Comparison of ENCODE assay signal across 2 cellular contexts in genomic region chr10:6579904-6580278, GRCh38.
TF ChIP-seq lines count a peak whose summit lies in the region.

PRKCQ (minus strand) TSS chr10:6580276; CDS start chr10:6515135, 65,141 bp downstream.

TF ChIP-seq in IMR-90, 13 proteins besides CTCF, POLR2A, EP300 and RAD21:
- TF ChIP-seq BHLHE40 (IDR thresholded peaks at IDR 0.05; ENCODE audit: low read depth, low read length) (no peak), MAZ (IDR thresholded peaks at IDR 0.05; ENCODE audit: borderline replicate concordance, low read depth, low read length) (no peak), MXI1 (IDR thresholded peaks at IDR 0.05; ENCODE audit: borderline replicate concordance, low read depth, low read length) (no peak), NFE2L2 (IDR thresholded peaks at IDR 0.05; ENCODE audit: low read depth, low read length) (no peak), RCOR1 (IDR thresholded peaks at IDR 0.05; ENCODE audit: insufficient replicate concordance, low read length) (no peak), CHD1 (IDR thresholded peaks at IDR 0.05; ENCODE audit: low read depth, low read length) (no peak), FOS (IDR thresholded peaks at IDR 0.05; ENCODE audit: low read depth, low read length) (no peak)
- TF ChIP-seq, protein P1, sequence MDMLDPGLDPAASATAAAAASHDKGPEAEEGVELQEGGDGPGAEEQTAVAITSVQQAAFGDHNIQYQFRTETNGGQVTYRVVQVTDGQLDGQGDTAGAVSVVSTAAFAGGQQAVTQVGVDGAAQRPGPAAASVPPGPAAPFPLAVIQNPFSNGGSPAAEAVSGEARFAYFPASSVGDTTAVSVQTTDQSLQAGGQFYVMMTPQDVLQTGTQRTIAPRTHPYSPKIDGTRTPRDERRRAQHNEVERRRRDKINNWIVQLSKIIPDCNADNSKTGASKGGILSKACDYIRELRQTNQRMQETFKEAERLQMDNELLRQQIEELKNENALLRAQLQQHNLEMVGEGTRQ (IDR thresholded peaks at IDR 0.05; ENCODE audit: low read depth, low read length): no peak

TF ChIP-seq in HepG2, 621 proteins besides CTCF, POLR2A, EP300 and RAD21:
- TF ChIP-seq ZEB1 (IDR thresholded peaks at IDR 0.05; ENCODE audit: insufficient replicate concordance, low read depth) (no peak), ZFYVE20 (CRISPR knock-in tag; IDR thresholded peaks at IDR 0.05; ENCODE audit: borderline replicate concordance, low read depth) (no peak), HDAC1 (CRISPR knock-in tag; IDR thresholded peaks at IDR 0.05) (0 out of 2 replicates have a peak, but pooled peaks have one; percentile 11), ZFP82 (CRISPR knock-in tag; IDR thresholded peaks at IDR 0.05; ENCODE audit: borderline replicate concordance) (peak; percentile 22; the same call in 1 of the 2 replicates), ZNF3 (CRISPR knock-in tag; IDR thresholded peaks at IDR 0.05) (no peak), ZSCAN25 (CRISPR knock-in tag; IDR thresholded peaks at IDR 0.05) (peak; percentile 86), ZNF777 (CRISPR knock-in tag; IDR thresholded peaks at IDR 0.05) (no peak), ZFP37 (CRISPR knock-in tag; IDR thresholded peaks at IDR 0.05; ENCODE audit: borderline replicate concordance) (no peak), IRX3 (CRISPR knock-in tag; IDR thresholded peaks at IDR 0.05; ENCODE audit: borderline replicate concordance, low read depth) (no peak), MTF2 (CRISPR knock-in tag; IDR thresholded peaks at IDR 0.05; ENCODE audit: borderline replicate concordance) (peak; percentile 12; the same call in 1 of the 2 replicates), ZFY (CRISPR knock-in tag; IDR thresholded peaks at IDR 0.05) (no peak), NR3C1 (CRISPR knock-in tag; IDR thresholded peaks at IDR 0.05) (no peak), ZNF546 (CRISPR knock-in tag; conservative IDR thresholded peaks at IDR 0.05) (0 out of 2 replicates have a peak, but pooled peaks have one; percentile 19), ZNF800 (CRISPR knock-in tag; IDR thresholded peaks at IDR 0.05) (peak; percentile 16), ATF7-NPFF (CRISPR knock-in tag; IDR thresholded peaks at IDR 0.05; ENCODE audit: low read depth) (peak; percentile 21; the same call in 1 of the 2 replicates), ARID2 (CRISPR knock-in tag; IDR thresholded peaks at IDR 0.05; ENCODE audit: borderline replicate concordance) (no peak), ZNF703 (CRISPR knock-in tag; IDR thresholded peaks at IDR 0.05; ENCODE audit: borderline replicate concordance) (no peak), FLYWCH1 (CRISPR knock-in tag; IDR thresholded peaks at IDR 0.05) (no peak), SMC3 (IDR thresholded peaks at IDR 0.05; ENCODE audit: low read length) (no peak), HNRNPLL (IDR thresholded peaks at IDR 0.05; ENCODE audit: low read depth, low read length, poor library complexity, severe bottlenecking) (peak; percentile 80), AHR (CRISPR knock-in tag; IDR thresholded peaks at IDR 0.05) (no peak), ZNF543 (CRISPR knock-in tag; IDR thresholded peaks at IDR 0.05) (no peak; the same call in 1 of the 2 replicates)
- TF ChIP-seq, protein P2, sequence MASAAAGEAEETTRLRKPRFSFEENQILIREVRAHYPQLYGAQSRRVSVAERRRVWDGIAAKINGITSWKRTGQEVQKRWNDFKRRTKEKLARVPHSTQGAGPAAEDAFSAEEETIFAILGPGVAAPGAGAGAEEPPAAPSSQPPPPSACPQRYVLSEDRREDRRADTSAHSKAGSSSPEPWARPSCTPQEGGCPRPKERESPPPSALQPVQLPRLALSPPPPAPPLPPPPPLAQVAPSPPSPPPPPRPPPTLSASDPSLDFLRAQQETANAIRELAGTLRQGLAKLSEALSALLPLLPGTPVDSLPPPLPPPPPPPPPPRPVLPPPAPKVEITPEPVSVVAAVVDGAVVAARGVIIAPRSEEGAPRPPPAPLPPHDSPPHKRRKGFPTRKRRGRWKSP (CRISPR knock-in tag; IDR thresholded peaks at IDR 0.05): peak; percentile 89
- TF ChIP-seq, protein P3, sequence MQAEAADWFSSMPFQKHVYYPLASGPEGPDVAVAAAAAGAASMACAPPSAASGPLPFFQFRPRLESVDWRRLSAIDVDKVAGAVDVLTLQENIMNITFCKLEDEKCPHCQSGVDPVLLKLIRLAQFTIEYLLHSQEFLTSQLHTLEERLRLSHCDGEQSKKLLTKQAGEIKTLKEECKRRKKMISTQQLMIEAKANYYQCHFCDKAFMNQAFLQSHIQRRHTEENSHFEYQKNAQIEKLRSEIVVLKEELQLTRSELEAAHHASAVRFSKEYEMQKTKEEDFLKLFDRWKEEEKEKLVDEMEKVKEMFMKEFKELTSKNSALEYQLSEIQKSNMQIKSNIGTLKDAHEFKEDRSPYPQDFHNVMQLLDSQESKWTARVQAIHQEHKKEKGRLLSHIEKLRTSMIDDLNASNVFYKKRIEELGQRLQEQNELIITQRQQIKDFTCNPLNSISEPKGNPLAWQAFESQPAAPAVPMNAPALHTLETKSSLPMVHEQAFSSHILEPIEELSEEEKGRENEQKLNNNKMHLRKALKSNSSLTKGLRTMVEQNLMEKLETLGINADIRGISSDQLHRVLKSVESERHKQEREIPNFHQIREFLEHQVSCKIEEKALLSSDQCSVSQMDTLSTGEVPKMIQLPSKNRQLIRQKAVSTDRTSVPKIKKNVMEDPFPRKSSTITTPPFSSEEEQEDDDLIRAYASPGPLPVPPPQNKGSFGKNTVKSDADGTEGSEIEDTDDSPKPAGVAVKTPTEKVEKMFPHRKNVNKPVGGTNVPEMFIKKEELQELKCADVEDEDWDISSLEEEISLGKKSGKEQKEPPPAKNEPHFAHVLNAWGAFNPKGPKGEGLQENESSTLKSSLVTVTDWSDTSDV (CRISPR knock-in tag; IDR thresholded peaks at IDR 0.05): no peak
- TF ChIP-seq, protein P4, sequence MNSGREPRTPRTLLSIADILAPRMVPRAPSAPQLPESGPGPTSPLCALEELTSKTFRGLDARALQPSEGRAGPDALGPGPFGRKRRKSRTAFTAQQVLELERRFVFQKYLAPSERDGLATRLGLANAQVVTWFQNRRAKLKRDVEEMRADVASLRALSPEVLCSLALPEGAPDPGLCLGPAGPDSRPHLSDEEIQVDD (CRISPR knock-in tag; IDR thresholded peaks at IDR 0.05; ENCODE audit: borderline replicate concordance): no peak
- TF ChIP-seq, protein P5, sequence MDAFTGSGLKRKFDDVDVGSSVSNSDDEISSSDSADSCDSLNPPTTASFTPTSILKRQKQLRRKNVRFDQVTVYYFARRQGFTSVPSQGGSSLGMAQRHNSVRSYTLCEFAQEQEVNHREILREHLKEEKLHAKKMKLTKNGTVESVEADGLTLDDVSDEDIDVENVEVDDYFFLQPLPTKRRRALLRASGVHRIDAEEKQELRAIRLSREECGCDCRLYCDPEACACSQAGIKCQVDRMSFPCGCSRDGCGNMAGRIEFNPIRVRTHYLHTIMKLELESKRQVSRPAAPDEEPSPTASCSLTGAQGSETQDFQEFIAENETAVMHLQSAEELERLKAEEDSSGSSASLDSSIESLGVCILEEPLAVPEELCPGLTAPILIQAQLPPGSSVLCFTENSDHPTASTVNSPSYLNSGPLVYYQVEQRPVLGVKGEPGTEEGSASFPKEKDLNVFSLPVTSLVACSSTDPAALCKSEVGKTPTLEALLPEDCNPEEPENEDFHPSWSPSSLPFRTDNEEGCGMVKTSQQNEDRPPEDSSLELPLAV (CRISPR knock-in tag; conservative IDR thresholded peaks at IDR 0.05; ENCODE audit: low read depth): no peak
- TF ChIP-seq, protein P6, sequence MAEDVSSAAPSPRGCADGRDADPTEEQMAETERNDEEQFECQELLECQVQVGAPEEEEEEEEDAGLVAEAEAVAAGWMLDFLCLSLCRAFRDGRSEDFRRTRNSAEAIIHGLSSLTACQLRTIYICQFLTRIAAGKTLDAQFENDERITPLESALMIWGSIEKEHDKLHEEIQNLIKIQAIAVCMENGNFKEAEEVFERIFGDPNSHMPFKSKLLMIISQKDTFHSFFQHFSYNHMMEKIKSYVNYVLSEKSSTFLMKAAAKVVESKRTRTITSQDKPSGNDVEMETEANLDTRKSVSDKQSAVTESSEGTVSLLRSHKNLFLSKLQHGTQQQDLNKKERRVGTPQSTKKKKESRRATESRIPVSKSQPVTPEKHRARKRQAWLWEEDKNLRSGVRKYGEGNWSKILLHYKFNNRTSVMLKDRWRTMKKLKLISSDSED (CRISPR knock-in tag; IDR thresholded peaks at IDR 0.05): 0 out of 2 replicates have a peak, but pooled peaks have one; percentile 11
